7 cellular contexts compared by ENCODE assay signal in genomic region chr3:176577462-176577861, GRCh38.
"Had no signal": no experiment of that assay in that cellular context is flagged by ENCODE, and none has a peak within 500 bp of the region (broad histone marks: within the 10 kb centered on the region; RNA-seq: fewer than 3 reads in every experiment).

No MANE protein-coding gene starts in this region.

- H3K4me1 Mint-ChIP-seq: IgD-negative memory B cell had no signal

- H3K27ac Mint-ChIP-seq: IgD-negative memory B cell had no signal

- H3K9ac ChIP-seq: GM23248 had no signal

- H3K4me3 ChIP-seq: GM23248 had no signal

- ATAC-seq: HepG2 had no signal

- DNase-seq: GM23248, H9, HCEC 1CT, KBM-7 had no signal

- H3K9me3 Mint-ChIP-seq: H9 had no signal

- H3K27me3 Mint-ChIP-seq: IgD-negative memory B cell had no signal

- H3K36me3 Mint-ChIP-seq: IgD-negative memory B cell had no signal

- H3K27ac ChIP-seq: GM23248, HL-60 had no signal

- H2AFZ ChIP-seq: GM23248 had no signal

- H3K4me3 Mint-ChIP-seq: H9, IgD-negative memory B cell had no signal
